In the genomic region with DNA sequence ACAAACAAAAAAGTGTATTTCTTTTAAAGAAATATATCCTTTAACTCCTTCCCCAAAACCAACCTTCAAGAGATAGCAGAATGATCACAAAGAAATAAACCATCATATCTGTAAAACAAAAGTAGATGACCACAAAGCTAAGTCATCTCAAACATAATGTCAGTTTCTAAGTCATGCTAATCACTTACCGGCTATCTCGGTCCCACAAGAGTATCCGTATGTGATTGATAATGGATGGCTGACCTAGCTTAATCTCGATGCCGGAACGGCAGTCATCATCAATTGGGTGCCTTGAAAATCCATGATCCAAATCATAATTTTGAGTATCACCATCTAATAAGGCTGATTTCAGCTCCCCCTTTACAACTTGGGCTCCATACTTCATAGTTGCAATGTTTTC, we compare ENCODE assay signal across 35 cellular contexts.
"Had no signal": no experiment of that assay in that cellular context is flagged by ENCODE, and none has a peak within 500 bp of the region (broad histone marks: within the 10 kb centered on the region; RNA-seq: fewer than 3 reads in every experiment).

No MANE protein-coding gene starts in this region.

- H3K4me3 ChIP-seq: adrenal gland, body of pancreas, breast epithelium, colonic mucosa had no signal

- H3K9me3 ChIP-seq: adrenal gland, body of pancreas, breast epithelium, colonic mucosa had no signal

- FAIRE-seq: astrocyte had no signal

- H3K27me3 ChIP-seq: adrenal gland, body of pancreas, brain microvascular endothelial cell, breast epithelium, colonic mucosa had no signal

- ATAC-seq: activated CD8-positive, alpha-beta T cell treated with anti-CD3 and anti-CD28 coated beads for 36 hours; activated naive CD4-positive, alpha-beta T cell treated with anti-CD3 and anti-CD28 coated beads, Interleukin-2, amount 50 U/mL, for 72 hours; activated T-cell treated with anti-CD3 and anti-CD28 coated beads, Interleukin-2, amount 50 U/mL, for 4 hours; activated T-cell treated with anti-CD3 and anti-CD28 coated beads, Interleukin-2, amount 50 U/mL, for 72 hours; activated T-helper 17 cell treated with anti-CD3 and anti-CD28 coated beads, Interleukin-2, amount 50 U/mL, for 72 hours; body of pancreas had no signal

- H3K4me1 ChIP-seq: adrenal gland, body of pancreas, breast epithelium, colonic mucosa had no signal

- H3K36me3 ChIP-seq: adrenal gland, brain microvascular endothelial cell, breast epithelium, colonic mucosa had no signal

- H3K27ac ChIP-seq: adrenal gland, body of pancreas, brain microvascular endothelial cell, breast epithelium, colonic mucosa, VCaP had no signal

- DNase-seq: activated B cell treated with CpG ODN at 0.5 μM for 24 hours; activated CD4-positive, alpha-beta memory T cell treated with anti-CD3 and anti-CD28 coated beads for 36 hours; activated CD4-positive, alpha-beta T cell treated with anti-CD3 and anti-CD28 coated beads for 4 hours; activated CD4-positive, alpha-beta T cell treated with anti-CD3 and anti-CD28 coated beads, Interleukin-2, amount 10 ng/mL, durations not matched to agents 24 days and 14 days; activated CD4-positive, alpha-beta T cell treated with anti-CD3 and anti-CD28 coated beads, Interleukin-2, amount 50 U/mL, for 1 hour; activated CD4-positive, alpha-beta T cell treated with anti-CD3 and anti-CD28 coated beads, Interleukin-2, amount 50 U/mL, for 4 hours; activated CD4-positive, CD25-positive, alpha-beta regulatory T cell treated with anti-CD3 and anti-CD28 coated beads, Interleukin-2, amount 50 U/mL, for 72 hours; activated CD8-positive, alpha-beta memory T cell treated with anti-CD3 and anti-CD28 coated beads, Interleukin-2, amount 50 U/mL, for 4 hours; activated CD8-positive, alpha-beta T cell treated with anti-CD3 and anti-CD28 coated beads for 36 hours; activated effector memory CD4-positive, alpha-beta T cell treated with anti-CD3 and anti-CD28 coated beads, Interleukin-2, amount 50 U/mL, for 16 hours; activated gamma-delta T cell treated with Interleukin-2 at 50 U/mL for 16 hours; activated naive CD4-positive, alpha-beta T cell; activated naive CD4-positive, alpha-beta T cell treated with anti-CD3 and anti-CD28 coated beads for 36 hours; activated naive CD4-positive, alpha-beta T cell treated with anti-CD3 and anti-CD28 coated beads, Interleukin-2, amount 50 U/mL, for 16 hours; activated naive CD8-positive, alpha-beta T cell treated with anti-CD3 and anti-CD28 coated beads for 36 hours; activated T-cell treated with anti-CD3 and anti-CD28 coated beads for 4 hours; activated T-cell treated with anti-CD3 and anti-CD28 coated beads, Interleukin-2, amount 50 U/mL, for 1 hour; activated T-cell treated with anti-CD3 and anti-CD28 coated beads, Interleukin-2, amount 50 U/mL, for 4 hours; activated T-cell treated with anti-CD3 and anti-CD28 coated beads, Interleukin-2, amount 50 U/mL, for 72 hours; adrenal gland; amniotic stem cell; aorta; body of pancreas; brain microvascular endothelial cell; caudate nucleus; cerebellar nuclear complex; colonic mucosa; T-helper 1 cell; T-helper 2 cell; T-helper 9 cell had no signal
